In the genomic region with DNA sequence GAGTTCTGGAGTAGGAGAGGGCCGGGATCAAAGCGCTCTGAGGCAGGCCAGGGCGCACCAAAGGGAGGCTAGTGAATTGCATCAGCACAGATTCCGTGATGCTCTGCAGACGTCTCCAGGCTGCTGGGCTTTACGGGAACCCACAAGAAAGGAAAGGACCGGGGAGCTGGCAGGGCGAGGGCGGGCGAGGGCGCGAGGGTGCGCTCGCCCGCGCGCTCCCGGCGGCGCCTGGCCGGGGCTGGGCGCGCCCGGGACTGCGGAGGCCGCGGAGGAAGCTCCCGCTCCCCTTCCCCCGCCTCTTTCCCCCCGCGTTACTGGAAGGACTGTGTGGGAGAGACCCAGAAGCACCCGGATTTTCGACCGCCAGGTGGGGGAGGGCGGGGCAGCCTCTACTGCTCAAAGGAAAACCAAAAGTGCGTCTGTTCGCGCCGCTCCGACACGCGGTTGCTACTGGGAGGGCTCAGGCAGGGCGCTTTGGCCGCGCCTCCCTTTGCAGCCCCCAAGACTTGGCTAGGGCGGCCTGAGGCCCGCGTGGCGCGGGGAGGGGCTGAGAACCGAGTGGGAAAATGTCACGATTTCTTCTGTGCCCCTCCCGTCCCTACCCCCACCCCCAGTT, we compare ENCODE assay signal across 8 cellular contexts. TPM values are rescaled to one million over a fixed set of nuclear protein-coding genes. Genes with fewer than 3 reads are reported as not detected.
DNase-seq lines count a peak whose midpoint lies in the region; ATAC-seq and TF ChIP-seq lines count a peak whose summit lies in the region.

No MANE protein-coding gene starts in this region.

- no peak for TF ChIP-seq CTCF in nephron progenitor cell (IDR thresholded peaks at IDR 0.05)

- no peaks in the 10 kb centered on the region for H3K36me3 Mint-ChIP-seq in nephron progenitor cell (ENCODE audit: low read depth)
- H3K36me3 Mint-ChIP-seq in stimulated activated naive CD8-positive, alpha-beta T cell treated with anti-CD3 and anti-CD28 coated beads, Interleukin-15, Interleukin-2, amounts not matched to agents 100 ng/mL and 50 ng/mL, for 24 hours (ENCODE audit: low read depth), result peaks cover 4% of the 10 kb centered on the region

- no peaks in the 10 kb centered on the region for H3K9me3 Mint-ChIP-seq in nephron progenitor cell
- no peaks in the 10 kb centered on the region for H3K9me3 Mint-ChIP-seq in stimulated activated naive CD8-positive, alpha-beta T cell treated with anti-CD3 and anti-CD28 coated beads, Interleukin-15, Interleukin-2, amounts not matched to agents 100 ng/mL and 50 ng/mL, for 24 hours

- peak overlapping the region; percentile 87 for H3K4me3 Mint-ChIP-seq in nephron progenitor cell
- peak overlapping the region; percentile 84 for H3K4me3 Mint-ChIP-seq in stimulated activated naive CD8-positive, alpha-beta T cell treated with anti-CD3 and anti-CD28 coated beads, Interleukin-15, Interleukin-2, amounts not matched to agents 100 ng/mL and 50 ng/mL, for 24 hours

- peaks cover 19% of the 10 kb centered on the region for H3K4me1 Mint-ChIP-seq in nephron progenitor cell
- H3K4me1 Mint-ChIP-seq in stimulated activated naive CD8-positive, alpha-beta T cell treated with anti-CD3 and anti-CD28 coated beads, Interleukin-15, Interleukin-2, amounts not matched to agents 100 ng/mL and 50 ng/mL, for 24 hours (ENCODE audit: low read depth), result peaks cover 42% of the 10 kb centered on the region

- no peak for ATAC-seq in GM18907 (IDR thresholded peaks at IDR 0.05; ENCODE audit: unreplicated experiment)

- peak; percentile 86 for DNase-seq in ELF-1 (ENCODE audit: low read depth, low spot score)
- peak; percentile 63 for DNase-seq in HS-27A (ENCODE audit: low read depth)
- peak; percentile 95 for DNase-seq in RPMI7951 (ENCODE audit: low read depth)
- DNase-seq in activated effector memory CD4-positive, alpha-beta T cell treated with anti-CD3 and anti-CD28 coated beads, Interleukin-2, amount 50 U/mL, for 16 hours, result peak; percentile 96
- peak; percentile 91 for DNase-seq in fibroblast of the conjunctiva (ENCODE audit: low read depth)
- peak; percentile 66 for DNase-seq in nephron progenitor cell

- H3K27me3 Mint-ChIP-seq in nephron progenitor cell (ENCODE audit: low read depth, poor library complexity), result peaks cover 10% of the 10 kb centered on the region
- no peaks in the 10 kb centered on the region for H3K27me3 Mint-ChIP-seq in stimulated activated naive CD8-positive, alpha-beta T cell treated with anti-CD3 and anti-CD28 coated beads, Interleukin-15, Interleukin-2, amounts not matched to agents 100 ng/mL and 50 ng/mL, for 24 hours

- H3K27ac Mint-ChIP-seq in nephron progenitor cell, result peak overlapping the region; percentile 78
- H3K27ac Mint-ChIP-seq in stimulated activated naive CD8-positive, alpha-beta T cell treated with anti-CD3 and anti-CD28 coated beads, Interleukin-15, Interleukin-2, amounts not matched to agents 100 ng/mL and 50 ng/mL, for 24 hours, result peak overlapping the region; percentile 93

RNA-seq across cellular contexts. Expression of gene FOSL2, which starts 2.3 kb away (rescaled TPM):
- 44.5 and 44.8 TPM in 2 replicates for total RNA-seq in RPMI7951 (2014; rRNA removed; shearing (Covaris generic))
